Comparison of ENCODE assay signal across 8 cellular contexts in the genomic region with DNA sequence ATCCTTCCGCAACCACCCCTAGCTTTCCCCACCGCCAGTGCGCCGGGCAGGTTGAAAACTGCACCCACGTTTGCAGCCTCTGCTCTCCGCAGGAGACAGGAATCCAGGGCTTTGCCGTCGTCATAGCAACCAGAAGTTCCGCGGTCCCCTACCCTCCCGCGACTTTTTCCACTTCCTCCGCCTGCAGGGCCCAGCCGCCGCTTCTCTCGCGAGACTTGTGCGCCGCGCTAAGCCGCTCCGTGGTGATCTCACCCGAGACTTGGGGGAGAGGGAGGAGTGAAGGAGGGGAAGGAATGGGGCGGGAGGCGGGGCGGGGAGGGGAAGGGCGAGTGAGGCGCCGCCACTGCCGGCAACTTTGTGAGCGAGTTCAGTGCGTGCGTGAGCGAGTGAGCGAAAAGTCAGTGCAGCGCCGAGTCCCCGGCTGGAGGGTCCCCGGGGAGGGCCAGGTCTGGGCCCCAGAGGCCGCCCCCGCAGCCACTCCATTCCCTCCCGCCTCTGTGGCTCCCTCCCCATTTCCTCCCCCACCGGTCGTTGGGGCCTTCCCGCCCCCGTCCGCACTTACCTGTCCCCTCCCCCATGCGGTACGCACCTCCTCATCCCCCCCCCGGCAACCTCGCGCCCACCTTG. TPM values are rescaled to one million over a fixed set of nuclear protein-coding genes. Genes with fewer than 3 reads are reported as not detected.
A peak's percentile ranks its signal among the peaks of the same experiment; 100 is the strongest.
DNase-seq lines count a peak whose midpoint lies in the region; ATAC-seq, FAIRE-seq and TF ChIP-seq lines count a peak whose summit lies in the region.

A gene (plus strand): TSS at position 370 of the 627 bp plus-strand sequence.

- TF ChIP-seq POLR2A in GM19099 (IDR thresholded peaks at IDR 0.05; ENCODE audit: extremely low read depth, insufficient read length, low read depth): peak; percentile 96

- peak within 1 kb of the TSS; percentile 88 to 89 for H3K9ac ChIP-seq in kidney (ENCODE audit: low read length in 2 of 2)

- peak within 1 kb of the TSS; percentile 89 to 93 for H3K4me3 ChIP-seq in kidney (ENCODE audit: low read length in 2 of 2)

- H3K9me3 ChIP-seq in kidney (ENCODE audit: control insufficient read depth in 1 of 2, low read length in 2 of 2): no peaks in the 10 kb centered on the region

- intact Hi-C loops in kidney (cut with DNase I): no loop called here

- DNase-seq in AG20443 (ENCODE audit: low spot score) (peak; percentile 98), NCI-H510A (lab: John Stamatoyannopoulos, UW) (peak; percentile 94), cerebellum (ENCODE audit: low spot score) (peak; percentile 97), kidney (peak; percentile 99)
- DNase-seq in activated CD4-positive, alpha-beta T cell treated with anti-CD3 and anti-CD28 coated beads for 1 hour: peak; percentile 99
- peak; percentile 98 for DNase-seq in stimulated activated CD4-positive, alpha-beta T cell treated with anti-CD3 and anti-CD28 coated beads, Interleukin-15, amount 100 ng/mL, for 24 hours

- peak; percentile 83 for ATAC-seq in HG03432 (IDR thresholded peaks at IDR 0.05; ENCODE audit: unreplicated experiment)

- no peak for TF ChIP-seq CTCF in kidney (IDR thresholded peaks at IDR 0.05; ENCODE audit: borderline replicate concordance, extremely low read depth, insufficient read depth)

- H3K4me1 ChIP-seq in kidney (ENCODE audit: control insufficient read depth in 1 of 2, insufficient read depth in 1 of 2, low read depth in 1 of 2, low read length in 2 of 2): peaks cover 0 to 6% of the 10 kb centered on the region in 2 donors

- H3K36me3 ChIP-seq in kidney (ENCODE audit: control insufficient read depth in 1 of 2, insufficient read depth in 2 of 2, low read length in 2 of 2): no peaks in the 10 kb centered on the region

- peak; percentile 60 for FAIRE-seq in kidney (lab: Jason Lieb, UNC)

- H3K27ac ChIP-seq in kidney (ENCODE audit: low read depth in 2 of 2, low read length in 2 of 2): peak within 1 kb of the TSS; percentile 90 to 98

RNA-seq across cellular contexts. Expression of the gene that starts here (rescaled TPM):
- total RNA-seq in cerebellum (22.9 TPM), kidney (79.1 TPM)
- 23.3 TPM for polyA plus RNA-seq in kidney (ENCODE audit: insufficient read depth, low read depth, low replicate concordance)

Comparison
In these comparisons a context has a peak if more than half of its experiments do, and no peak if none do; other contexts are left out.
1. Peak in every context shown above with its lines: DNase-seq, ATAC-seq, H3K4me3 ChIP-seq and H3K27ac ChIP-seq.